8 cellular contexts compared by ENCODE assay signal in genomic region chr6:107318100-107318736, GRCh38.
DNase-seq lines count a peak whose midpoint lies in the region; ATAC-seq and TF ChIP-seq lines count a peak whose summit lies in the region.

No MANE protein-coding gene starts in this region.

- H3K4me3 Mint-ChIP-seq in activated CD4-positive, alpha-beta T cell treated with anti-CD3 and anti-CD28 coated beads, Interleukin-2, amount 10 ng/mL, durations not matched to agents 24 days and 14 days = no peak overlapping the region

- peaks cover 10% of the 10 kb centered on the region for H3K4me1 Mint-ChIP-seq in activated CD4-positive, alpha-beta T cell treated with anti-CD3 and anti-CD28 coated beads, Interleukin-2, amount 10 ng/mL, durations not matched to agents 24 days and 14 days

- no peaks in the 10 kb centered on the region for H3K36me3 Mint-ChIP-seq in activated CD4-positive, alpha-beta T cell treated with anti-CD3 and anti-CD28 coated beads, Interleukin-2, amount 10 ng/mL, durations not matched to agents 24 days and 14 days (ENCODE audit: low read depth)

- no peaks in the 10 kb centered on the region for H3K9me3 Mint-ChIP-seq in activated CD4-positive, alpha-beta T cell treated with anti-CD3 and anti-CD28 coated beads, Interleukin-2, amount 10 ng/mL, durations not matched to agents 24 days and 14 days

- ATAC-seq in HG02943 (IDR thresholded peaks at IDR 0.05; ENCODE audit: low read depth, unreplicated experiment) = peak; percentile 74

- in situ Hi-C loops in GM13977 (cut with MboI; ENCODE audit: low pct_unique_long_range_greater_than_20kb, low sequenced_read_pairs, unreplicated experiment) = loop anchor here (25.0 kb wide), 1 partner anchor 369 kb away; no protein-coding TSS in a partner anchor

- intact Hi-C loops in activated CD4-positive, alpha-beta T cell treated with anti-CD3 and anti-CD28 coated beads, Interleukin-2, amount 10 ng/mL, durations not matched to agents 24 days and 14 days (cut with micrococcal nuclease) = loop anchor here (1.0 kb wide), 1 partner anchor 357 kb away; no protein-coding TSS in a partner anchor

- peak; percentile 85 for TF ChIP-seq CTCF in GM13977 (IDR thresholded peaks at IDR 0.05; ENCODE audit: extremely low read depth, insufficient read depth, missing control alignments)

- DNase-seq in AG20443 (ENCODE audit: low spot score) = peak; percentile 72
- peak; percentile 39 for DNase-seq in GM13977 (ENCODE audit: low spot score)
- DNase-seq in NCI-H2196 (lab: John Stamatoyannopoulos, UW; ENCODE audit: unreplicated experiment) = peak; percentile 63
- DNase-seq in activated CD4-positive, alpha-beta T cell treated with anti-CD3 and anti-CD28 coated beads, Interleukin-2, amount 10 ng/mL, durations not matched to agents 24 days and 14 days = peak; percentile 72
- peak; percentile 49 for DNase-seq in fibroblast of the conjunctiva (ENCODE audit: low read depth)
- DNase-seq in nucleus accumbens (lab: John Stamatoyannopoulos, UW) = peak in 35 of 56 donors; percentile 1 to 49 (median 11)
- DNase-seq in mesenteric fat pad (ENCODE audit: low spot score) = no peak

- H3K27ac Mint-ChIP-seq in activated CD4-positive, alpha-beta T cell treated with anti-CD3 and anti-CD28 coated beads, Interleukin-2, amount 10 ng/mL, durations not matched to agents 24 days and 14 days = no peak overlapping the region

- H3K27me3 Mint-ChIP-seq in activated CD4-positive, alpha-beta T cell treated with anti-CD3 and anti-CD28 coated beads, Interleukin-2, amount 10 ng/mL, durations not matched to agents 24 days and 14 days = no peaks in the 10 kb centered on the region
